In the genomic region with DNA sequence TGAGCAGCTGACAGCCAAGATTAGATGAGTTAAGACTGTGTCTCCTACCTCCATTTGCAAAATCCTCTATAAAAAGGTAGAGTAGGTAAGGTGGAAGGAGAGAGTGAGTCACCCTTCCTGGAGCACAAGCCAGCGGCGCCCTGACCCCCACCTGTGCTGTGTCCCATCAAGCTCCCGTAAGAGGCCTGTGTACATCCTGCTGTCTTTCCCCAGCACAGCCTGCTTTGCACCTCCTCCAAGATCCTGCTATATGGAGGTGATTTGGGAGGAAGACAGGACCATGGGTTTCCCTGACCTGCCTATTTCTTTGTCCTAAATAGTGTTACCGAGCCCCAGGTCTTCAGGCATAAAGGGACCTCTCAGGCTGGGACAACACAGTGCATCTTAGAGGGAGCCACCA, we compare ENCODE assay signal across 21 cellular contexts.
"Had no signal": no experiment of that assay in that cellular context is flagged by ENCODE, and none has a peak within 500 bp of the region (broad histone marks: within the 10 kb centered on the region; RNA-seq: fewer than 3 reads in every experiment).

No MANE protein-coding gene starts in this region.

- DNase-seq: activated CD4-positive, alpha-beta T cell treated with anti-CD3 and anti-CD28 coated beads for 48 hours; activated CD4-positive, alpha-beta T cell treated with anti-CD3 and anti-CD28 coated beads, Interleukin-2, amount 50 U/mL, for 4 hours; activated CD4-positive, CD25-positive, alpha-beta regulatory T cell treated with anti-CD3 and anti-CD28 coated beads, Interleukin-2, amount 50 U/mL, for 72 hours; activated CD8-positive, alpha-beta T cell treated with anti-CD3 and anti-CD28 coated beads, Interleukin-2, amount 10 ng/mL, durations not matched to agents 7 days and 5 days; activated gamma-delta T cell treated with Interleukin-2 at 50 U/mL for 16 hours; activated naive CD4-positive, alpha-beta T cell treated with anti-CD3 and anti-CD28 coated beads, Interleukin-2, amount 10 ng/mL, durations not matched to agents 7 days and 5 days; activated naive CD8-positive, alpha-beta T cell treated with anti-CD3 and anti-CD28 coated beads for 36 hours; activated T-cell treated with anti-CD3 and anti-CD28 coated beads, Interleukin-2, amount 50 U/mL, for 72 hours; brain microvascular endothelial cell; MM.1S; NCI-H1105; NCI-H1694 treated with DMSO at 0.1 percent for 48 hours; NCI-H2081; NCI-H524; PC-3; SHP77 treated with DMSO at 0.1 percent for 48 hours had no signal

- H3K27ac ChIP-seq: brain microvascular endothelial cell, cardiac muscle cell, KMS-11 had no signal

- H3K4me3 Mint-ChIP-seq: activated CD8-positive, alpha-beta T cell treated with anti-CD3 and anti-CD28 coated beads, Interleukin-2, amount 10 ng/mL, durations not matched to agents 7 days and 5 days; activated naive CD4-positive, alpha-beta T cell treated with anti-CD3 and anti-CD28 coated beads, Interleukin-2, amount 10 ng/mL, durations not matched to agents 7 days and 5 days; activated naive CD8-positive, alpha-beta T cell treated with anti-CD3 and anti-CD28 coated beads for 36 hours; activated T-cell treated with anti-CD3 and anti-CD28 coated beads, Interleukin-2, amount 50 U/mL, for 72 hours; T-helper 1 cell treated with Interleukin-12 subunit alpha and Interleukin-12 subunit beta and Interleukin-4 antibody, amounts not matched to agents 30 μg/mL and 1 μg/mL, for 36 hours; WTC11 had no signal

- H3K9ac ChIP-seq: KMS-11 had no signal

- ATAC-seq: activated CD8-positive, alpha-beta T cell treated with anti-CD3 and anti-CD28 coated beads, Interleukin-2, amount 10 ng/mL, durations not matched to agents 7 days and 5 days; activated T-cell treated with anti-CD3 and anti-CD28 coated beads, Interleukin-2, amount 50 U/mL, for 72 hours; PC-3; WTC11 had no signal

- H3K4me3 ChIP-seq: cardiac muscle cell had no signal

- H3K9me3 Mint-ChIP-seq: activated naive CD4-positive, alpha-beta T cell treated with anti-CD3 and anti-CD28 coated beads, Interleukin-2, amount 10 ng/mL, durations not matched to agents 7 days and 5 days; activated naive CD8-positive, alpha-beta T cell treated with anti-CD3 and anti-CD28 coated beads for 36 hours; activated T-cell treated with anti-CD3 and anti-CD28 coated beads, Interleukin-2, amount 50 U/mL, for 72 hours; activated T-helper 2 cell treated with anti-CD3 and anti-CD28 coated beads, Interferon-gamma antibody, Interleukin-2, Interleukin-4, amounts not matched to agents 10 μg/mL and 5 μg/mL and 100 μg/mL, durations not matched to agents 14 hours and 24 hours and 36 hours; T-helper 1 cell treated with Interleukin-12 subunit alpha and Interleukin-12 subunit beta and Interleukin-4 antibody, amounts not matched to agents 30 μg/mL and 1 μg/mL, for 36 hours had no signal

- H3K36me3 Mint-ChIP-seq: activated naive CD4-positive, alpha-beta T cell treated with anti-CD3 and anti-CD28 coated beads, Interleukin-2, amount 10 ng/mL, durations not matched to agents 7 days and 5 days; activated naive CD8-positive, alpha-beta T cell treated with anti-CD3 and anti-CD28 coated beads for 36 hours had no signal

- H3K36me3 ChIP-seq: brain microvascular endothelial cell, cardiac muscle cell had no signal

- H3K27me3 ChIP-seq: brain microvascular endothelial cell had no signal

- H3K27ac Mint-ChIP-seq: activated CD8-positive, alpha-beta T cell treated with anti-CD3 and anti-CD28 coated beads, Interleukin-2, amount 10 ng/mL, durations not matched to agents 7 days and 5 days; activated naive CD4-positive, alpha-beta T cell treated with anti-CD3 and anti-CD28 coated beads, Interleukin-2, amount 10 ng/mL, durations not matched to agents 7 days and 5 days; activated naive CD8-positive, alpha-beta T cell treated with anti-CD3 and anti-CD28 coated beads for 36 hours; activated T-cell treated with anti-CD3 and anti-CD28 coated beads, Interleukin-2, amount 50 U/mL, for 72 hours; activated T-helper 2 cell treated with anti-CD3 and anti-CD28 coated beads, Interferon-gamma antibody, Interleukin-2, Interleukin-4, amounts not matched to agents 10 μg/mL and 5 μg/mL and 100 μg/mL, durations not matched to agents 14 hours and 24 hours and 36 hours; T-helper 1 cell treated with Interleukin-12 subunit alpha and Interleukin-12 subunit beta and Interleukin-4 antibody, amounts not matched to agents 30 μg/mL and 1 μg/mL, for 36 hours; WTC11 had no signal

- H3K4me2 ChIP-seq: KMS-11 had no signal
